ENCODE assay signal across 1 cellular context in the genomic region with DNA sequence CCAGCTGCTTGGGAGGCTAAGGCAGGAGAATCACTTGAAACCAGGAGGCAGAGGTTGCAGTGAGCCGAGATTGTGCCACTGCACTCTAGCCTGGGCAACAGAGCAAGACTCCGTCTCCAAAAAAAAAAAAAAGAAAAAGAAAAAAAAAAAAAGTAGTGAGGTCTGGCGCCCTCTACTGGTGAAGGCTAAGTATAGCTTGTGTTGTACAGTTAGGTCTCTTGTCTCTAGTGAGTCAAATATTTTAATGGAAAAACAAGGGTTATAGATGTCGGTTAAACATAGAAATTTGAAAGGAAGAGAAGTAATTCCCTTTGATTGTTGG.
TF ChIP-seq lines count a peak whose summit lies in the region.

No MANE protein-coding gene starts in this region.

TF ChIP-seq in HEK293, 187 proteins besides CTCF, POLR2A, EP300 and RAD21 (continued from another document):
- TF ChIP-seq, protein P1, sequence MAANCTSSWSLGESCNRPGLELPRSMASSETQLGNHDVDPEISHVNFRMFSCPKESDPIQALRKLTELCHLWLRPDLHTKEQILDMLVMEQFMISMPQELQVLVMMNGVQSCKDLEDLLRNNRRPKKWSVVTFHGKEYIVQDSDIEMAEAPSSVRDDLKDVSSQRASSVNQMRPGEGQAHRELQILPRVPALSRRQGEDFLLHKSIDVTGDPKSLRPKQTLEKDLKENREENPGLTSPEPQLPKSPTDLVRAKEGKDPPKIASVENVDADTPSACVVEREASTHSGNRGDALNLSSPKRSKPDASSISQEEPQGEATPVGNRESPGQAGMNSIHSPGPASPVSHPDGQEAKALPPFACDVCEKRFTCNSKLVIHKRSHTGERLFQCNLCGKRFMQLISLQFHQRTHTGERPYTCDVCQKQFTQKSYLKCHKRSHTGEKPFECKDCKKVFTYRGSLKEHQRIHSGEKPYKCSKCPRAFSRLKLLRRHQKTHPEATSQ (tag by site-specific recombination; IDR thresholded peaks at IDR 0.05) = 0 out of 2 replicates have a peak, but pooled peaks have one; percentile 75
- TF ChIP-seq ZNF2 (tag by site-specific recombination; IDR thresholded peaks at IDR 0.05) (peak; percentile 65), GFI1B (tag by site-specific recombination; IDR thresholded peaks at IDR 0.05) (peak; percentile 40; the same call in 1 of the 2 replicates)
TF ChIP-seq in HEK293: peak in this region for 11; not testable (repeated sequence) for 176.
